ENCODE assay signal across 24 cellular contexts in genomic region chr16:58654456-58655214, GRCh38.
"Had no signal": no experiment of that assay in that cellular context is flagged by ENCODE, and none has a peak within 500 bp of the region (broad histone marks: within the 10 kb centered on the region; RNA-seq: fewer than 3 reads in every experiment).

No MANE protein-coding gene starts in this region.

- H3K4me3 ChIP-seq: cardiac muscle cell, left lung, lung, thoracic aorta had no signal

- H3K4me1 ChIP-seq: foreskin keratinocyte, left lung had no signal

- H3K9me3 Mint-ChIP-seq: activated B cell treated with CpG ODN at 0.5 μM for 24 hours; activated naive CD4-positive, alpha-beta T cell treated with anti-CD3 and anti-CD28 coated beads for 36 hours; activated naive CD8-positive, alpha-beta T cell treated with anti-CD3 and anti-CD28 coated beads, Interleukin-2, amount 10 ng/mL, durations not matched to agents 7 days and 5 days; naive thymus-derived CD4-positive, alpha-beta T cell; neural crest cell; type B pancreatic cell had no signal

- DNase-seq: activated B cell treated with CpG ODN at 0.5 μM for 24 hours; activated CD4-positive, alpha-beta T cell treated with anti-CD3 and anti-CD28 coated beads for 36 hours; activated CD4-positive, alpha-beta T cell treated with anti-CD3 and anti-CD28 coated beads, Interleukin-2, amount 50 U/mL, for 4 hours; activated CD8-positive, alpha-beta memory T cell treated with anti-CD3 and anti-CD28 coated beads for 24 hours; activated CD8-positive, alpha-beta memory T cell treated with anti-CD3 and anti-CD28 coated beads, Interleukin-2, amount 50 U/mL, for 48 hours; activated effector memory CD4-positive, alpha-beta T cell treated with Interleukin-2 at 50 U/mL for 16 hours; activated naive CD4-positive, alpha-beta T cell treated with anti-CD3 and anti-CD28 coated beads for 36 hours; activated naive CD8-positive, alpha-beta T cell treated with anti-CD3 and anti-CD28 coated beads, Interleukin-2, amount 10 ng/mL, durations not matched to agents 7 days and 5 days; activated T-cell treated with anti-CD3 and anti-CD28 coated beads, Interleukin-2, amount 50 U/mL, for 48 hours; amniotic stem cell; effector CD4-positive, alpha-beta T cell; erythroblast; foreskin keratinocyte; kidney glomerular epithelial cell; left lung; naive thymus-derived CD4-positive, alpha-beta T cell; stimulated activated CD4-positive, alpha-beta T cell treated with anti-CD3 and anti-CD28 coated beads, Interleukin-4, amount 100 ng/mL, for 24 hours; stimulated activated naive CD4-positive, alpha-beta T cell treated with Interleukin-2 at 50 U/mL for 16 hours; T-helper 9 cell had no signal

- H3K27ac Mint-ChIP-seq: activated B cell treated with CpG ODN at 0.5 μM for 24 hours; activated CD4-positive, alpha-beta T cell treated with anti-CD3 and anti-CD28 coated beads for 36 hours; activated naive CD4-positive, alpha-beta T cell treated with anti-CD3 and anti-CD28 coated beads for 36 hours; activated naive CD8-positive, alpha-beta T cell treated with anti-CD3 and anti-CD28 coated beads, Interleukin-2, amount 10 ng/mL, durations not matched to agents 7 days and 5 days; naive thymus-derived CD4-positive, alpha-beta T cell; type B pancreatic cell had no signal

- ATAC-seq: activated CD4-positive, alpha-beta T cell treated with anti-CD3 and anti-CD28 coated beads for 36 hours; foreskin keratinocyte; left lung; naive thymus-derived CD4-positive, alpha-beta T cell had no signal

- H3K4me3 Mint-ChIP-seq: activated B cell treated with CpG ODN at 0.5 μM for 24 hours; activated CD4-positive, alpha-beta T cell treated with anti-CD3 and anti-CD28 coated beads for 36 hours; activated naive CD4-positive, alpha-beta T cell treated with anti-CD3 and anti-CD28 coated beads for 36 hours; activated naive CD8-positive, alpha-beta T cell treated with anti-CD3 and anti-CD28 coated beads, Interleukin-2, amount 10 ng/mL, durations not matched to agents 7 days and 5 days; naive thymus-derived CD4-positive, alpha-beta T cell; neural crest cell; type B pancreatic cell had no signal

- H3K27me3 ChIP-seq: cardiac muscle cell, left lung had no signal

- H3K36me3 Mint-ChIP-seq: activated naive CD8-positive, alpha-beta T cell treated with anti-CD3 and anti-CD28 coated beads, Interleukin-2, amount 10 ng/mL, durations not matched to agents 7 days and 5 days; naive thymus-derived CD4-positive, alpha-beta T cell; type B pancreatic cell had no signal

- H3K27me3 Mint-ChIP-seq: activated naive CD8-positive, alpha-beta T cell treated with anti-CD3 and anti-CD28 coated beads, Interleukin-2, amount 10 ng/mL, durations not matched to agents 7 days and 5 days; type B pancreatic cell had no signal

- H3K9me3 ChIP-seq: left lung, thoracic aorta had no signal

- H3K36me3 ChIP-seq: cardiac muscle cell, left lung, thoracic aorta had no signal

- H3K27ac ChIP-seq: cardiac muscle cell, foreskin keratinocyte, left lung, thoracic aorta had no signal

- H3K4me1 Mint-ChIP-seq: activated CD4-positive, alpha-beta T cell treated with anti-CD3 and anti-CD28 coated beads for 36 hours; activated naive CD8-positive, alpha-beta T cell treated with anti-CD3 and anti-CD28 coated beads, Interleukin-2, amount 10 ng/mL, durations not matched to agents 7 days and 5 days; naive thymus-derived CD4-positive, alpha-beta T cell had no signal
